ENCODE assay signal across 21 cellular contexts in the genomic region with DNA sequence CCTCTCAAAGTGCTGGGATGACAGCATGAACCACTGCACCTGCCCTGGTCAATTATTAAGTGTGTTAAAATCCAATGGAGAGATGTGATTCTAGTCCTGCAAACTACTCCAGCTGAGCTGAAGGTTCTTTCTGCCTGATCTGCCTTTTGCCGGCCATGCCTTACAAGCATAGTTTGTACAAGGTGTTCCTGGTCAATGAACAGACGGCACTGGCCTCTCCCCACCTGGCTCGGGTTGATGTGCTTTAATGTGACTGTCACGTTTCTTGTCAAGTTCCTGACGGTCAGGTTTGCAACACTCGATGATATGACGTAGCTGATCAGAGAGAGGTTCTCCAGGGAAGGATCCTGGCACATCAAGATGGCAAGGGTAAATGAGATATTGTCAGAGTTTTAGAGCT.
"Had no signal": no experiment of that assay in that cellular context is flagged by ENCODE, and none has a peak within 500 bp of the region (broad histone marks: within the 10 kb centered on the region; RNA-seq: fewer than 3 reads in every experiment).

No MANE protein-coding gene starts in this region.

- DNase-seq: KBM-7, MV-4-11, NCI-H1048, NCI-H1105, NCI-H1417, NCI-H1436 treated with DMSO at 0.1 percent for 48 hours, NCI-H1694 treated with DMSO at 0.1 percent for 48 hours, NCI-H1930, NCI-H2081, NCI-H2107, NCI-H226, NCI-H446, NCI-H510A, NCI-H524 treated with DMSO at 0.1 percent for 48 hours, NCI-H69, NCI-H774, Right ventricle myocardium superior, RPMI8226, SIG-M5, SK-N-SH had no signal

- H3K9me3 ChIP-seq: SK-N-SH had no signal

- H3K9ac ChIP-seq: SK-N-SH had no signal

- H3K4me2 ChIP-seq: SK-N-SH had no signal

- FAIRE-seq: RCC 7860 had no signal
